Comparison of ENCODE assay signal across 24 cellular contexts in the genomic region with DNA sequence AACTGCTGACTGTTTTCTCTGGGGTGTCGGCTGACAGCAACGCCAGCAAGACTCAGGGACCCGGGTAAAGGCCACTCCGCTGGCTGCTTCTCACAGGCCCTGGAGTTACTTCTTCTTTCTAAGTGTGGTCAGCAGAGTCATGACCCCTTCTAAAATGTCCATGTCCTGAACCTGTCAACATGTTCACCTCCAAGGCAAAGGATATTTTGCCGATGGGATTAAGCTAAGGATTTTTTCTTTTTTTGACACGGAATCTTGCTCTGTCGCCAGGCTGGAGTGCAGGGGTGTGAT. TPM values are rescaled to one million over a fixed set of nuclear protein-coding genes. Genes with fewer than 3 reads are reported as not detected.
DNase-seq lines count a peak whose midpoint lies in the region; ATAC-seq and TF ChIP-seq lines count a peak whose summit lies in the region.
"Had no signal": no experiment of that assay in that cellular context is flagged by ENCODE, and none has a peak within 500 bp of the region (broad histone marks: within the 10 kb centered on the region; RNA-seq: fewer than 3 reads in every experiment).

No MANE protein-coding gene starts in this region.

- peaks cover 53% of the 10 kb centered on the region for H3K4me1 Mint-ChIP-seq in dendritic cell treated with granulocyte-macrophage colony-stimulating factor and Interleukin-4, amounts not matched to agents 40 ng/mL and 50 ng/mL, for 4 days (ENCODE audit: low read depth)
- H3K4me1 Mint-ChIP-seq in osteocyte (ENCODE audit: unreplicated experiment) (peaks cover 27% of the 10 kb centered on the region), glutamatergic neuron (ENCODE audit: low read depth, unreplicated experiment) (peaks cover 11% of the 10 kb centered on the region), WTC11 (peaks cover 16% of the 10 kb centered on the region)

- ATAC-seq in GM19463 (IDR thresholded peaks at IDR 0.05; ENCODE audit: unreplicated experiment) (no peak), WTC11 (no peak)
- ATAC-seq: A549, body of pancreas, Right ventricle myocardium inferior had no signal

- H3K27ac Mint-ChIP-seq in dendritic cell treated with granulocyte-macrophage colony-stimulating factor and Interleukin-4, amounts not matched to agents 40 ng/mL and 50 ng/mL, for 4 days: peak overlapping the region; percentile 89
- H3K27ac Mint-ChIP-seq in osteocyte (ENCODE audit: unreplicated experiment): peak overlapping the region; percentile 62
- H3K27ac Mint-ChIP-seq in glutamatergic neuron (ENCODE audit: unreplicated experiment): no peak overlapping the region
- H3K27ac Mint-ChIP-seq in WTC11: no peak overlapping the region
- H3K27ac Mint-ChIP-seq: activated CD4-positive, alpha-beta memory T cell treated with anti-CD3 and anti-CD28 coated beads for 36 hours; CD4-positive, alpha-beta T cell had no signal

- H3K4me2 ChIP-seq in BLaER1 treated with 17β-estradiol and CSF1 and Interleukin-3, amounts not matched to agents 10 nM and 100 nM: peak overlapping the region in 5 of 11 experiments; percentile 27 to 85 (median 80); a peak in 9 of 22 replicates
- H3K4me2 ChIP-seq: A549 had no signal

- no peaks in the 10 kb centered on the region for H3K9me3 Mint-ChIP-seq in dendritic cell treated with granulocyte-macrophage colony-stimulating factor and Interleukin-4, amounts not matched to agents 40 ng/mL and 50 ng/mL, for 4 days
- H3K9me3 Mint-ChIP-seq in osteocyte (ENCODE audit: unreplicated experiment) (no peaks in the 10 kb centered on the region), glutamatergic neuron (ENCODE audit: unreplicated experiment) (peaks cover 7% of the 10 kb centered on the region), WTC11 (no peaks in the 10 kb centered on the region)
- H3K9me3 Mint-ChIP-seq: activated CD4-positive, alpha-beta memory T cell treated with anti-CD3 and anti-CD28 coated beads for 36 hours; activated naive CD4-positive, alpha-beta T cell treated with anti-CD3 and anti-CD28 coated beads, Interleukin-2, amount 50 U/mL, for 24 hours; CD4-positive, alpha-beta T cell had no signal

- peak overlapping the region in 3 of 11 experiments; percentile 1 to 49 (median 40); a peak in 5 of 22 replicates for H3K9ac ChIP-seq in BLaER1 treated with 17β-estradiol and CSF1 and Interleukin-3, amounts not matched to agents 10 nM and 100 nM
- peak overlapping the region; percentile 33 for H3K9ac ChIP-seq in NT2/D1 (ENCODE audit: insufficient read length, low read depth)
- H3K9ac ChIP-seq: parathyroid adenoma had no signal

- no peaks in the 10 kb centered on the region; a peak in 2 of 22 replicates for H4K20me1 ChIP-seq in BLaER1 treated with 17β-estradiol and CSF1 and Interleukin-3, amounts not matched to agents 10 nM and 100 nM

- no peaks in the 10 kb centered on the region for H3K27me3 ChIP-seq in BLaER1 treated with 17β-estradiol and CSF1 and Interleukin-3, amounts not matched to agents 10 nM and 100 nM
- H3K27me3 ChIP-seq in NT2/D1 (ENCODE audit: insufficient read depth, insufficient read length): no peaks in the 10 kb centered on the region
- H3K27me3 ChIP-seq: body of pancreas, tibial nerve had no signal

- intact Hi-C loops in dendritic cell treated with granulocyte-macrophage colony-stimulating factor and Interleukin-4, amounts not matched to agents 40 ng/mL and 50 ng/mL, for 4 days (cut with micrococcal nuclease): loop anchor here (5.0 kb wide), 1 partner anchor 41 kb away; the partner anchor contains the start of gene MCOLN1

- CTCF ChIA-PET in GM10248 (lab: Yijun Ruan, JAX): interaction anchor here (1.4 to 2.1 kb wide), 2 partner anchors 8 to 17 kb away, joined by 4 to 5 read pairs; a partner anchor contains a TSS
- CTCF ChIA-PET in WTC11 (lab: Charles Lee): interaction anchor here (0.8 to 2.3 kb wide), 2 partner anchors 16 to 87 kb away, joined by 3 to 11 read pairs; a partner anchor contains a TSS

- DNase-seq in NT2/D1 (ENCODE audit: low read depth, low spot score) (no peak), osteocyte (ENCODE audit: extremely low spot score, unreplicated experiment) (no peak), glutamatergic neuron (no peak), GM10248 (ENCODE audit: extremely low spot score) (no peak), WTC11 (ENCODE audit: low spot score) (no peak)
- DNase-seq: activated CD4-positive, alpha-beta memory T cell treated with anti-CD3 and anti-CD28 coated beads for 36 hours; activated T-cell treated with anti-CD3 and anti-CD28 coated beads, Interleukin-2, amount 50 U/mL, for 48 hours; CD4-positive, alpha-beta T cell; cortex of kidney; left ventricle myocardium inferior; MM.1S; NCI-H1930; NK-92 treated with Interleukin-12 subunit alpha and Interleukin-12 subunit beta, amount 100 ng/mL, for 24 hours; WERI-Rb-1 had no signal

- peaks cover 9% of the 10 kb centered on the region for H3K27me3 Mint-ChIP-seq in dendritic cell treated with granulocyte-macrophage colony-stimulating factor and Interleukin-4, amounts not matched to agents 40 ng/mL and 50 ng/mL, for 4 days
- H3K27me3 Mint-ChIP-seq in osteocyte (ENCODE audit: unreplicated experiment) (no peaks in the 10 kb centered on the region), glutamatergic neuron (ENCODE audit: unreplicated experiment) (no peaks in the 10 kb centered on the region), WTC11 (ENCODE audit: low read depth) (no peaks in the 10 kb centered on the region; the same call in 1 of the 2 replicates)
- H3K27me3 Mint-ChIP-seq: activated CD4-positive, alpha-beta memory T cell treated with anti-CD3 and anti-CD28 coated beads for 36 hours; activated naive CD4-positive, alpha-beta T cell treated with anti-CD3 and anti-CD28 coated beads, Interleukin-2, amount 50 U/mL, for 24 hours had no signal

- peaks cover 23 to 48% (median 39%) of the 10 kb centered on the region in 10 experiments for H3K4me1 ChIP-seq in BLaER1 treated with 17β-estradiol and CSF1 and Interleukin-3, amounts not matched to agents 10 nM and 100 nM
- peaks cover 24% of the 10 kb centered on the region for H3K4me1 ChIP-seq in NT2/D1 (ENCODE audit: insufficient read depth, insufficient read length)
- H3K4me1 ChIP-seq: A549, body of pancreas, parathyroid adenoma had no signal

- no peak overlapping the region for H3K4me3 Mint-ChIP-seq in dendritic cell treated with granulocyte-macrophage colony-stimulating factor and Interleukin-4, amounts not matched to agents 40 ng/mL and 50 ng/mL, for 4 days
- no peak overlapping the region for H3K4me3 Mint-ChIP-seq in osteocyte (ENCODE audit: unreplicated experiment)
- H3K4me3 Mint-ChIP-seq in glutamatergic neuron (ENCODE audit: unreplicated experiment): no peak overlapping the region
- no peak overlapping the region for H3K4me3 Mint-ChIP-seq in WTC11
- H3K4me3 Mint-ChIP-seq: activated CD4-positive, alpha-beta memory T cell treated with anti-CD3 and anti-CD28 coated beads for 36 hours; activated naive CD4-positive, alpha-beta T cell treated with anti-CD3 and anti-CD28 coated beads, Interleukin-2, amount 50 U/mL, for 24 hours; CD4-positive, alpha-beta T cell had no signal

- peak overlapping the region in 8 of 11 experiments; percentile 4 to 67 (median 36); a peak in 11 of 22 replicates for H3K27ac ChIP-seq in BLaER1 treated with 17β-estradiol and CSF1 and Interleukin-3, amounts not matched to agents 10 nM and 100 nM
- H3K27ac ChIP-seq: A549, epithelial cell of prostate, parathyroid adenoma, WERI-Rb-1 had no signal

- no peak overlapping the region for H3K4me3 ChIP-seq in BLaER1 treated with 17β-estradiol and CSF1 and Interleukin-3, amounts not matched to agents 10 nM and 100 nM
- H3K4me3 ChIP-seq in NT2/D1 (ENCODE audit: insufficient read length, low read depth): no peak overlapping the region
- H3K4me3 ChIP-seq: A549, body of pancreas, left ventricle myocardium inferior, tibial nerve had no signal

- H3K9me3 ChIP-seq in BLaER1 treated with 17β-estradiol and CSF1 and Interleukin-3, amounts not matched to agents 10 nM and 100 nM (replicated peaks in 1 of 11): no peaks in the 10 kb centered on the region
- H3K9me3 ChIP-seq in NT2/D1 (ENCODE audit: insufficient read depth, low read length): peaks cover 6% of the 10 kb centered on the region; the same call in 1 of the 2 replicates
- H3K9me3 ChIP-seq: A549, body of pancreas, left ventricle myocardium inferior, tibial nerve had no signal

- TF ChIP-seq CTCF in osteocyte (IDR thresholded peaks at IDR 0.05): no peak
- TF ChIP-seq CTCF in glutamatergic neuron (IDR thresholded peaks at IDR 0.05; ENCODE audit: partially characterized antibody, unreplicated experiment): no peak
- TF ChIP-seq CTCF in GM10248 (IDR thresholded peaks at IDR 0.05; ENCODE audit: control extremely low read depth, extremely low read depth, low read depth, missing control alignments): no peak
- TF ChIP-seq CTCF in WTC11 (IDR thresholded peaks at IDR 0.05): no peak

- peaks cover 13% of the 10 kb centered on the region for H3K36me3 Mint-ChIP-seq in dendritic cell treated with granulocyte-macrophage colony-stimulating factor and Interleukin-4, amounts not matched to agents 40 ng/mL and 50 ng/mL, for 4 days (ENCODE audit: low read depth)
- no peaks in the 10 kb centered on the region for H3K36me3 Mint-ChIP-seq in osteocyte (ENCODE audit: unreplicated experiment)
- H3K36me3 Mint-ChIP-seq in glutamatergic neuron (ENCODE audit: unreplicated experiment): no peaks in the 10 kb centered on the region
- H3K36me3 Mint-ChIP-seq in WTC11: no peaks in the 10 kb centered on the region; the same call in 1 of the 2 replicates
- H3K36me3 Mint-ChIP-seq: activated CD4-positive, alpha-beta memory T cell treated with anti-CD3 and anti-CD28 coated beads for 36 hours; activated naive CD4-positive, alpha-beta T cell treated with anti-CD3 and anti-CD28 coated beads, Interleukin-2, amount 50 U/mL, for 24 hours had no signal

- H3K36me3 ChIP-seq in BLaER1 treated with 17β-estradiol and CSF1 and Interleukin-3, amounts not matched to agents 10 nM and 100 nM: peaks cover 0 to 13% (median under 1%) of the 10 kb centered on the region in 11 experiments; a peak in 5 of 22 replicates
- no peaks in the 10 kb centered on the region for H3K36me3 ChIP-seq in NT2/D1 (ENCODE audit: insufficient read depth, insufficient read length, low read length)
- H3K36me3 ChIP-seq: WERI-Rb-1 had no signal

- POLR2A ChIA-PET in GM10248 (lab: Yijun Ruan, JAX) (no interaction called here), WTC11 (lab: Charles Lee) (no interaction called here)

TF ChIP-seq in WTC11, 78 proteins besides CTCF, POLR2A, EP300 and RAD21 (continues in another document):
- TF ChIP-seq ZNF263 (CRISPR knock-in tag; IDR thresholded peaks at IDR 0.05; ENCODE audit: low read depth): no peak

RNA-seq across cellular contexts. Expression of gene PEX11G, which starts 7.9 kb away (rescaled TPM):
- total RNA-seq in osteocyte (2.1 and 2.5 TPM in 2 replicates), glutamatergic neuron (ENCODE audit: unreplicated experiment) (2.6 TPM), WTC11 (2021) (4.3 to 5.9 TPM (median 5.7 TPM) in 3 replicates)
- total RNA-seq: CD4-positive, alpha-beta T cell had no signal

RNA-seq across cellular contexts. Expression of gene ZNF358, which starts 35.0 kb away (rescaled TPM):
- total RNA-seq in osteocyte (84.4 and 93.5 TPM in 2 replicates), glutamatergic neuron (ENCODE audit: unreplicated experiment) (148 TPM), WTC11 (2021) (37.5 to 47.5 TPM (median 47.3 TPM) in 3 replicates)

RNA-seq across cellular contexts. Expression of gene MCOLN1, which starts 41.5 kb away (rescaled TPM):
- 33.3 and 39.2 TPM in 2 replicates for total RNA-seq in osteocyte
- 39.8 TPM for total RNA-seq in glutamatergic neuron (ENCODE audit: unreplicated experiment)
- 15.0 to 19.7 TPM (median 16.7 TPM) in 3 replicates for total RNA-seq in WTC11 (2021)

RNA-seq across cellular contexts. Expression of gene PNPLA6, which starts 54.6 kb away (rescaled TPM):
- 107 and 129 TPM in 2 replicates for total RNA-seq in osteocyte
- 82.0 TPM for total RNA-seq in glutamatergic neuron (ENCODE audit: unreplicated experiment)
- total RNA-seq in WTC11 (2021): 149 to 156 TPM (median 150 TPM) in 3 replicates

Comparison
In these comparisons a context has a peak if more than half of its experiments do, and no peak if none do; other contexts are left out.
1. H3K27ac Mint-ChIP-seq: peak in dendritic cell treated with granulocyte-macrophage colony-stimulating factor and Interleukin-4, amounts not matched to agents 40 ng/mL and 50 ng/mL, for 4 days (single experiment) and osteocyte (single experiment); none in glutamatergic neuron (single experiment) and WTC11 (single experiment).